ENCODE assay signal across 1 cellular context in genomic region chr11:115290479-115291390, GRCh38.
TF ChIP-seq lines count a peak whose summit lies in the region.

No MANE protein-coding gene starts in this region.

TF ChIP-seq in HEK293, 187 proteins besides CTCF, POLR2A, EP300 and RAD21 (continued from another document):
- TF ChIP-seq ZNF398 (tag by site-specific recombination; IDR thresholded peaks at IDR 0.05): no peak
- no peak for TF ChIP-seq ZNF175 (tag by site-specific recombination; IDR thresholded peaks at IDR 0.05)
- no peak for TF ChIP-seq ZSCAN18 (tag by site-specific recombination; IDR thresholded peaks at IDR 0.05)
- no peak for TF ChIP-seq BCL11A (tag by site-specific recombination; IDR thresholded peaks at IDR 0.05; ENCODE audit: low read depth)
- no peak for TF ChIP-seq YY1 (tag by site-specific recombination; IDR thresholded peaks at IDR 0.05)
- TF ChIP-seq ZNF426 (tag by site-specific recombination; IDR thresholded peaks at IDR 0.05): no peak
- no peak for TF ChIP-seq ZSCAN30 (tag by site-specific recombination; IDR thresholded peaks at IDR 0.05)
- TF ChIP-seq ZSCAN4 (tag by site-specific recombination; IDR thresholded peaks at IDR 0.05): no peak
- no peak for TF ChIP-seq ZNF544 (tag by site-specific recombination; IDR thresholded peaks at IDR 0.05)
- TF ChIP-seq ZNF239 (tag by site-specific recombination; IDR thresholded peaks at IDR 0.05): no peak
- no peak for TF ChIP-seq ZNF112 (tag by site-specific recombination; IDR thresholded peaks at IDR 0.05)
- TF ChIP-seq ZFP3 (tag by site-specific recombination; IDR thresholded peaks at IDR 0.05; ENCODE audit: low read depth): no peak
- no peak for TF ChIP-seq ZNF488 (tag by site-specific recombination; IDR thresholded peaks at IDR 0.05)
- no peak for TF ChIP-seq ZNF777 (tag by site-specific recombination; IDR thresholded peaks at IDR 0.05; ENCODE audit: borderline replicate concordance)
- TF ChIP-seq ZNF529 (tag by site-specific recombination; IDR thresholded peaks at IDR 0.05; ENCODE audit: insufficient replicate concordance): no peak
